In the genomic region with DNA sequence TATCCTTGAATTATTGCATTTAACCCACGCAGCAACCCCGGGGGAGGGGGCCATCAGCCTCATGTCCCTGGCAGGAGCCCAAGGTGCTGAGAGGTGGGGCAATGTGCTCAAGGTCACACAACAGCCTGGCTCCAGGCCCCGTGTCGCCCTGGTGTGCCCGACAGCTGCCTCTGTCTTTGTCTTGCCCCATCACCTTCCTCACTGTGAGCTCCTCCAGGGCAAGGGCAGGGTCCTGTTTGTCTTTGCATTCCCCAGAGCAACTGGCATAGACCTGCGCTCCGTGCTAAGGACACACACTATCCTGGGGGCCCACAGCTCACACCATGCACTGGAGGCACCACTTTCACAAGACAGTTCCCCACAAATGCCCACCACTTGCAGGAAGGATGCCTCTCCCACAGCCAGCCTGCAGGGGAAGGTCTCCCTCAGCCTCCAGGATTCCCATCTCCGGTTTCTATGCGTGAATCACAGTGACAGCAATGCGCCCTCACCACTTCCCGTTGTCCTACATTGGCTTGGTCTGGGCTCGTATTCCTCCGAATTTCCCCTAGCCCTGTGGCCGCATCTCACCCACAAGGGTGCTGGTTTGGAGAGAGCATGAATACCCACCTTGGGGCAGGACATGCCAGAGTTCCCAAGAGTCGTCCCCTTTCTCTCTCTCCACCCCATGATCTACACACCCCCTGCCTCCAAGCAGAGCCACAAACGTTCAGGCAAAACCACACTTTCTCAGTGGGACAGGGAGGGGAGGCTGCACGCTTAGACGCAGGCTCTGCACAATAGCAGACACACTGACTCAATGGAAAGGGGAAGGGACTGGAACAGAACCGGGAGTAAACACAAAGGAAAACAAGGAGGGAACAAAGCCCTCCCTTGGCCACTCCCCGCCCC, we compare ENCODE assay signal across 1 cellular context.
TF ChIP-seq lines count a peak whose summit lies in the region.

No MANE protein-coding gene starts in this region.

TF ChIP-seq in HEK293, 187 proteins besides CTCF, POLR2A, EP300 and RAD21 (continued from another document):
- TF ChIP-seq, protein P1, sequence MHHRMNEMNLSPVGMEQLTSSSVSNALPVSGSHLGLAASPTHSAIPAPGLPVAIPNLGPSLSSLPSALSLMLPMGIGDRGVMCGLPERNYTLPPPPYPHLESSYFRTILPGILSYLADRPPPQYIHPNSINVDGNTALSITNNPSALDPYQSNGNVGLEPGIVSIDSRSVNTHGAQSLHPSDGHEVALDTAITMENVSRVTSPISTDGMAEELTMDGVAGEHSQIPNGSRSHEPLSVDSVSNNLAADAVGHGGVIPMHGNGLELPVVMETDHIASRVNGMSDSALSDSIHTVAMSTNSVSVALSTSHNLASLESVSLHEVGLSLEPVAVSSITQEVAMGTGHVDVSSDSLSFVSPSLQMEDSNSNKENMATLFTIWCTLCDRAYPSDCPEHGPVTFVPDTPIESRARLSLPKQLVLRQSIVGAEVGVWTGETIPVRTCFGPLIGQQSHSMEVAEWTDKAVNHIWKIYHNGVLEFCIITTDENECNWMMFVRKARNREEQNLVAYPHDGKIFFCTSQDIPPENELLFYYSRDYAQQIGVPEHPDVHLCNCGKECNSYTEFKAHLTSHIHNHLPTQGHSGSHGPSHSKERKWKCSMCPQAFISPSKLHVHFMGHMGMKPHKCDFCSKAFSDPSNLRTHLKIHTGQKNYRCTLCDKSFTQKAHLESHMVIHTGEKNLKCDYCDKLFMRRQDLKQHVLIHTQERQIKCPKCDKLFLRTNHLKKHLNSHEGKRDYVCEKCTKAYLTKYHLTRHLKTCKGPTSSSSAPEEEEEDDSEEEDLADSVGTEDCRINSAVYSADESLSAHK (tag by site-specific recombination; IDR thresholded peaks at IDR 0.05): no peak
- TF ChIP-seq ZBTB17 (tag by site-specific recombination; IDR thresholded peaks at IDR 0.05) (no peak), ZNF558 (tag by site-specific recombination; IDR thresholded peaks at IDR 0.05) (no peak), ZNF830 (tag by site-specific recombination; IDR thresholded peaks at IDR 0.05; ENCODE audit: low read depth) (no peak), SP2 (tag by site-specific recombination; IDR thresholded peaks at IDR 0.05) (no peak), ZFHX2 (tag by site-specific recombination; conservative IDR thresholded peaks at IDR 0.05) (peak; percentile 52), ZNF114 (tag by site-specific recombination; IDR thresholded peaks at IDR 0.05) (no peak), ZIC2 (tag by site-specific recombination; IDR thresholded peaks at IDR 0.05) (0 out of 2 replicates have a peak, but pooled peaks have one; percentile 30), SP3 (tag by site-specific recombination; IDR thresholded peaks at IDR 0.05) (no peak), ZNF600 (tag by site-specific recombination; IDR thresholded peaks at IDR 0.05) (peak; percentile 36), PRDM1 (tag by site-specific recombination; IDR thresholded peaks at IDR 0.05) (peak; percentile 50; the same call in 1 of the 2 replicates), WT1 (tag by site-specific recombination; IDR thresholded peaks at IDR 0.05) (0 out of 2 replicates have a peak, but pooled peaks have one; percentile 18), SCRT2 (tag by site-specific recombination; IDR thresholded peaks at IDR 0.05) (no peak), EGR2 (tag by site-specific recombination; IDR thresholded peaks at IDR 0.05; ENCODE audit: low read depth) (no peak), ZNF529 (tag by site-specific recombination; IDR thresholded peaks at IDR 0.05; ENCODE audit: insufficient replicate concordance) (no peak), HOXC10 (CRISPR knock-in tag; IDR thresholded peaks at IDR 0.05) (no peak), ZNF76 (tag by site-specific recombination; IDR thresholded peaks at IDR 0.05; ENCODE audit: borderline replicate concordance, low read depth) (no peak), ZNF626 (tag by site-specific recombination; IDR thresholded peaks at IDR 0.05) (no peak), ZNF658 (tag by site-specific recombination; IDR thresholded peaks at IDR 0.05) (no peak), ZNF791 (tag by site-specific recombination; IDR thresholded peaks at IDR 0.05) (no peak)
- TF ChIP-seq, protein P2, sequence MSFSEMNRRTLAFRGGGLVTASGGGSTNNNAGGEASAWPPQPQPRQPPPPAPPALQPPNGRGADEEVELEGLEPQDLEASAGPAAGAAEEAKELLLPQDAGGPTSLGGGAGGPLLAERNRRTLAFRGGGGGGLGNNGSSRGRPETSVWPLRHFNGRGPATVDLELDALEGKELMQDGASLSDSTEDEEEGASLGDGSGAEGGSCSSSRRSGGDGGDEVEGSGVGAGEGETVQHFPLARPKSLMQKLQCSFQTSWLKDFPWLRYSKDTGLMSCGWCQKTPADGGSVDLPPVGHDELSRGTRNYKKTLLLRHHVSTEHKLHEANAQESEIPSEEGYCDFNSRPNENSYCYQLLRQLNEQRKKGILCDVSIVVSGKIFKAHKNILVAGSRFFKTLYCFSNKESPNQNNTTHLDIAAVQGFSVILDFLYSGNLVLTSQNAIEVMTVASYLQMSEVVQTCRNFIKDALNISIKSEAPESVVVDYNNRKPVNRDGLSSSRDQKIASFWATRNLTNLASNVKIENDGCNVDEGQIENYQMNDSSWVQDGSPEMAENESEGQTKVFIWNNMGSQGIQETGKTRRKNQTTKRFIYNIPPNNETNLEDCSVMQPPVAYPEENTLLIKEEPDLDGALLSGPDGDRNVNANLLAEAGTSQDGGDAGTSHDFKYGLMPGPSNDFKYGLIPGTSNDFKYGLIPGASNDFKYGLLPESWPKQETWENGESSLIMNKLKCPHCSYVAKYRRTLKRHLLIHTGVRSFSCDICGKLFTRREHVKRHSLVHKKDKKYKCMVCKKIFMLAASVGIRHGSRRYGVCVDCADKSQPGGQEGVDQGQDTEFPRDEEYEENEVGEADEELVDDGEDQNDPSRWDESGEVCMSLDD (tag by site-specific recombination; IDR thresholded peaks at IDR 0.05): no peak
- TF ChIP-seq, protein P3, sequence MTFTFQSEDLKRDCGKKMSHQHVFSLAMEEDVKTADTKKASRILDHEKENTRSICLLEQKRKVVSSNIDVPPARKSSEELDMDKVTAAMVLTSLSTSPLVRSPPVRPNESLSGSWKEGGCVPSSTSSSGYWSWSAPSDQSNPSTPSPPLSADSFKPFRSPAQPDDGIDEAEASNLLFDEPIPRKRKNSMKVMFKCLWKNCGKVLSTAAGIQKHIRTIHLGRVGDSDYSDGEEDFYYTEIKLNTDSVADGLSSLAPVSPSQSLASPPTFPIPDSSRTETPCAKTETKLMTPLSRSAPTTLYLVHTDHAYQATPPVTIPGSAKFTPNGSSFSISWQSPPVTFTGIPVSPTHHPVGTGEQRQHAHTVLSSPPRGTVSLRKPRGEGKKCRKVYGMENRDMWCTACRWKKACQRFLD (tag by site-specific recombination; IDR thresholded peaks at IDR 0.05): no peak
- TF ChIP-seq, protein P4, sequence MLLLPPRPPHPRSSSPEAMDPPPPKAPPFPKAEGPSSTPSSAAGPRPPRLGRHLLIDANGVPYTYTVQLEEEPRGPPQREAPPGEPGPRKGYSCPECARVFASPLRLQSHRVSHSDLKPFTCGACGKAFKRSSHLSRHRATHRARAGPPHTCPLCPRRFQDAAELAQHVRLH (tag by site-specific recombination; IDR thresholded peaks at IDR 0.05): no peak
- TF ChIP-seq, protein P5, sequence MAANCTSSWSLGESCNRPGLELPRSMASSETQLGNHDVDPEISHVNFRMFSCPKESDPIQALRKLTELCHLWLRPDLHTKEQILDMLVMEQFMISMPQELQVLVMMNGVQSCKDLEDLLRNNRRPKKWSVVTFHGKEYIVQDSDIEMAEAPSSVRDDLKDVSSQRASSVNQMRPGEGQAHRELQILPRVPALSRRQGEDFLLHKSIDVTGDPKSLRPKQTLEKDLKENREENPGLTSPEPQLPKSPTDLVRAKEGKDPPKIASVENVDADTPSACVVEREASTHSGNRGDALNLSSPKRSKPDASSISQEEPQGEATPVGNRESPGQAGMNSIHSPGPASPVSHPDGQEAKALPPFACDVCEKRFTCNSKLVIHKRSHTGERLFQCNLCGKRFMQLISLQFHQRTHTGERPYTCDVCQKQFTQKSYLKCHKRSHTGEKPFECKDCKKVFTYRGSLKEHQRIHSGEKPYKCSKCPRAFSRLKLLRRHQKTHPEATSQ (tag by site-specific recombination; IDR thresholded peaks at IDR 0.05): no peak
- TF ChIP-seq, protein P6, sequence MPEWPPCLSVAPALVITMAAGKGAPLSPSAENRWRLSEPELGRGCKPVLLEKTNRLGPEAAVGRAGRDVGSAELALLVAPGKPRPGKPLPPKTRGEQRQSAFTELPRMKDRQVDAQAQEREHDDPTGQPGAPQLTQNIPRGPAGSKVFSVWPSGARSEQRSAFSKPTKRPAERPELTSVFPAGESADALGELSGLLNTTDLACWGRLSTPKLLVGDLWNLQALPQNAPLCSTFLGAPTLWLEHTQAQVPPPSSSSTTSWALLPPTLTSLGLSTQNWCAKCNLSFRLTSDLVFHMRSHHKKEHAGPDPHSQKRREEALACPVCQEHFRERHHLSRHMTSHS (tag by site-specific recombination; IDR thresholded peaks at IDR 0.05): no peak
TF ChIP-seq in HEK293: peak in this region for 6.
